ENCODE assay signal across 8 cellular contexts in genomic region chr6:84228198-84228543, GRCh38. TPM values are rescaled to one million over a fixed set of nuclear protein-coding genes. Genes with fewer than 3 reads are reported as not detected.
DNase-seq lines count a peak whose midpoint lies in the region; ATAC-seq and TF ChIP-seq lines count a peak whose summit lies in the region.

No MANE protein-coding gene starts in this region.

- H3K4me1 ChIP-seq in DOHH2 (ENCODE audit: control insufficient read depth, low read length): peaks cover 17% of the 10 kb centered on the region

- no peaks in the 10 kb centered on the region for H3K9me2 ChIP-seq in DOHH2 (replicated peaks; ENCODE audit: control insufficient read depth, low read length)

- H3K27ac ChIP-seq in DOHH2 (ENCODE audit: low read depth, low read length): no peak overlapping the region

- H3K4me3 Mint-ChIP-seq in chondrocyte (ENCODE audit: unreplicated experiment) (peak overlapping the region; percentile 96), neural crest cell (peak overlapping the region; percentile 98)

- DNase-seq in chondrocyte (ENCODE audit: low spot score) (no peak), neural crest cell (ENCODE audit: low read depth, low spot score) (no peak), NCI-H524 (lab: John Stamatoyannopoulos, UW) (no peak), HT-29 (ENCODE audit: low spot score) (no peak), SHP77 (lab: John Stamatoyannopoulos, UW) (no peak)
- DNase-seq in activated CD4-positive, alpha-beta T cell treated with anti-CD3 and anti-CD28 coated beads, Interleukin-2, amount 50 U/mL, for 48 hours: no peak

- peaks cover 29% of the 10 kb centered on the region for H3K27me3 Mint-ChIP-seq in chondrocyte (ENCODE audit: low read depth)
- peaks cover 43% of the 10 kb centered on the region for H3K27me3 Mint-ChIP-seq in neural crest cell (ENCODE audit: low read depth)

- H3K27me3 ChIP-seq in DOHH2 (ENCODE audit: control insufficient read depth, low read length): 0 out of 2 replicates have a peak, but pooled peaks cover 6% of the 10 kb centered on the region

- H3K27ac Mint-ChIP-seq in chondrocyte (ENCODE audit: unreplicated experiment) (no peak overlapping the region), neural crest cell (ENCODE audit: unreplicated experiment) (no peak overlapping the region)

- peaks cover 8% of the 10 kb centered on the region for H3K79me2 ChIP-seq in DOHH2 (ENCODE audit: control insufficient read depth, low read length)

- H3K9me3 ChIP-seq in DOHH2 (ENCODE audit: control insufficient read depth, insufficient read depth, low read length): no peaks in the 10 kb centered on the region

- ATAC-seq in HG03439 (IDR thresholded peaks at IDR 0.05; ENCODE audit: unreplicated experiment): peak; percentile 2

- H3K36me3 Mint-ChIP-seq in chondrocyte (ENCODE audit: low read depth): no peaks in the 10 kb centered on the region
- H3K36me3 Mint-ChIP-seq in neural crest cell (ENCODE audit: low read depth): no peaks in the 10 kb centered on the region

- H3F3A ChIP-seq in DOHH2 (ENCODE audit: control insufficient read depth, insufficient read depth): no peaks in the 10 kb centered on the region

- no peaks in the 10 kb centered on the region for H3K36me3 ChIP-seq in DOHH2 (ENCODE audit: control insufficient read depth, low read length)

- peak overlapping the region; percentile 83 for H3K4me3 ChIP-seq in DOHH2 (ENCODE audit: low read length)

- H3K4me2 ChIP-seq in DOHH2 (ENCODE audit: low read length): peak overlapping the region; percentile 88

- H3K4me1 Mint-ChIP-seq in chondrocyte (ENCODE audit: low read depth) (peaks cover 18% of the 10 kb centered on the region), neural crest cell (peaks cover 26% of the 10 kb centered on the region)

- TF ChIP-seq CTCF in DOHH2 (IDR thresholded peaks at IDR 0.05; ENCODE audit: low read depth, low read length, poor library complexity, severe bottlenecking) (no peak), chondrocyte (IDR thresholded peaks at IDR 0.05) (peak; percentile 60), neural crest cell (conservative IDR thresholded peaks at IDR 0.05) (peak; percentile 38)

- H3K9me3 Mint-ChIP-seq in chondrocyte (ENCODE audit: low read depth): no peaks in the 10 kb centered on the region
- H3K9me3 Mint-ChIP-seq in neural crest cell: no peaks in the 10 kb centered on the region

- no peaks in the 10 kb centered on the region for H4K20me1 ChIP-seq in DOHH2 (ENCODE audit: control insufficient read depth, insufficient read depth, low read depth, low read length)

RNA-seq across cellular contexts. Expression of gene CEP162, which starts 0.7 kb away (rescaled TPM):
- 4.5 to 10.1 TPM (median 5.1 TPM) in 3 replicates for total RNA-seq in chondrocyte
- 19.4 and 20.6 TPM in 2 replicates for total RNA-seq in neural crest cell
- 1.3 and 2.2 TPM in 2 replicates for total RNA-seq in HT-29 (2014; rRNA removed; shearing (Covaris generic))
